33 cellular contexts compared by ENCODE assay signal in genomic region chr11:20876738-20877137, GRCh38.
"Had no signal": no experiment of that assay in that cellular context is flagged by ENCODE, and none has a peak within 500 bp of the region (broad histone marks: within the 10 kb centered on the region; RNA-seq: fewer than 3 reads in every experiment).

No MANE protein-coding gene starts in this region.

- H3K27me3 ChIP-seq: MG63 had no signal

- H3K4me3 ChIP-seq: MG63 had no signal

- H3K9me3 ChIP-seq: MG63 had no signal

- DNase-seq: Karpas-422, Kasumi-1, MG63, MM.1S, MV-4-11, NCI-H1048, NCI-H1092, NCI-H1092 treated with DMSO at 0.1 percent for 48 hours, NCI-H1105, NCI-H1105 treated with DMSO at 0.1 percent for 48 hours, NCI-H1417 treated with DMSO at 0.1 percent for 48 hours, NCI-H1436, NCI-H1436 treated with DMSO at 0.1 percent for 48 hours, NCI-H146, NCI-H1694, NCI-H1694 treated with DMSO at 0.1 percent for 48 hours, NCI-H187, NCI-H187 treated with DMSO at 0.1 percent for 48 hours, NCI-H1930, NCI-H2029, NCI-H2081, NCI-H2081 treated with DMSO at 0.1 percent for 48 hours, NCI-H2107, NCI-H2171, NCI-H2171 treated with DMSO at 0.1 percent for 48 hours, NCI-H2227 treated with DMSO at 0.1 percent for 48 hours, NCI-H226, NCI-H446, NCI-H446 treated with DMSO at 0.1 percent for 48 hours, NCI-H510A, NCI-H510A treated with DMSO at 0.1 percent for 48 hours, NCI-H524 had no signal

- H3K36me3 ChIP-seq: MG63 had no signal

- H3K27ac ChIP-seq: KMS-11 had no signal

- H3K9ac ChIP-seq: KMS-11 had no signal

- H3K4me2 ChIP-seq: KMS-11 had no signal
